Comparison of ENCODE assay signal across 22 cellular contexts in genomic region chr1:73359001-73359400, GRCh38.
"Had no signal": no experiment of that assay in that cellular context is flagged by ENCODE, and none has a peak within 500 bp of the region (broad histone marks: within the 10 kb centered on the region; RNA-seq: fewer than 3 reads in every experiment).

No MANE protein-coding gene starts in this region.

- H3K36me3 ChIP-seq: cardiac muscle cell, heart right ventricle, upper lobe of left lung, WERI-Rb-1 had no signal

- H3K4me3 Mint-ChIP-seq: activated CD8-positive, alpha-beta T cell treated with anti-CD3 and anti-CD28 coated beads, Interleukin-2, amount 10 ng/mL, durations not matched to agents 7 days and 5 days; activated naive CD8-positive, alpha-beta T cell treated with anti-CD3 and anti-CD28 coated beads, Interleukin-2, amount 50 U/mL, for 24 hours; activated T-helper 1 cell treated with anti-CD3 and anti-CD28 coated beads, Interleukin-12 subunit alpha, Interleukin-12 subunit beta, Interleukin-2, Interleukin-4 antibody, amounts not matched to agents 30 ng/mL and 10 ng/mL and 1 ng/mL, durations not matched to agents 14 hours and 24 hours and 36 hours; memory B cell; nephron progenitor cell had no signal

- H3K27ac ChIP-seq: body of pancreas, cardiac muscle cell, heart right ventricle, parathyroid adenoma, upper lobe of left lung, WERI-Rb-1 had no signal

- H3K36me3 Mint-ChIP-seq: memory B cell had no signal

- DNase-seq: activated CD4-positive, alpha-beta T cell treated with anti-CD3 and anti-CD28 coated beads, Interleukin-2, amount 50 U/mL, for 1 hour; activated CD4-positive, CD25-positive, alpha-beta regulatory T cell treated with anti-CD3 and anti-CD28 coated beads, Interleukin-2, amount 50 U/mL, for 72 hours; activated CD8-positive, alpha-beta T cell treated with anti-CD3 and anti-CD28 coated beads, Interleukin-2, amount 10 ng/mL, durations not matched to agents 7 days and 5 days; activated gamma-delta T cell; activated naive CD4-positive, alpha-beta T cell treated with anti-CD3 and anti-CD28 coated beads, Interleukin-2, amount 50 U/mL, for 16 hours; activated naive CD8-positive, alpha-beta T cell treated with anti-CD3 and anti-CD28 coated beads, Interleukin-2, amount 50 U/mL, for 24 hours; effector CD4-positive, alpha-beta T cell; heart right ventricle; islet precursor cell; left cardiac atrium; nephron progenitor cell; small intestine; stimulated activated CD4-positive, alpha-beta T cell treated with anti-CD3 and anti-CD28 coated beads, Interleukin-2, amount 100 ng/mL, for 48 hours; stimulated activated naive CD4-positive, alpha-beta T cell treated with Interleukin-2 at 50 U/mL for 16 hours; upper lobe of left lung; WERI-Rb-1 had no signal

- H2AFZ ChIP-seq: parathyroid adenoma had no signal

- H3K79me2 ChIP-seq: parathyroid adenoma had no signal

- H3K4me1 Mint-ChIP-seq: activated naive CD8-positive, alpha-beta T cell treated with anti-CD3 and anti-CD28 coated beads, Interleukin-2, amount 50 U/mL, for 24 hours; memory B cell; nephron progenitor cell had no signal

- H3K4me3 ChIP-seq: body of pancreas, cardiac muscle cell, heart right ventricle, upper lobe of left lung had no signal

- H3K9me3 Mint-ChIP-seq: nephron progenitor cell had no signal

- H3K27ac Mint-ChIP-seq: activated CD8-positive, alpha-beta T cell treated with anti-CD3 and anti-CD28 coated beads, Interleukin-2, amount 10 ng/mL, durations not matched to agents 7 days and 5 days; activated naive CD8-positive, alpha-beta T cell treated with anti-CD3 and anti-CD28 coated beads, Interleukin-2, amount 50 U/mL, for 24 hours; activated T-helper 1 cell treated with anti-CD3 and anti-CD28 coated beads, Interleukin-12 subunit alpha, Interleukin-12 subunit beta, Interleukin-2, Interleukin-4 antibody, amounts not matched to agents 30 ng/mL and 10 ng/mL and 1 ng/mL, durations not matched to agents 14 hours and 24 hours and 36 hours; memory B cell; nephron progenitor cell had no signal

- ATAC-seq: activated CD8-positive, alpha-beta T cell treated with anti-CD3 and anti-CD28 coated beads, Interleukin-2, amount 10 ng/mL, durations not matched to agents 7 days and 5 days; activated naive CD8-positive, alpha-beta T cell treated with anti-CD3 and anti-CD28 coated beads, Interleukin-2, amount 50 U/mL, for 24 hours; body of pancreas; heart right ventricle; left cardiac atrium; sciatic nerve had no signal

- H3K27me3 ChIP-seq: body of pancreas, cardiac muscle cell, heart right ventricle, upper lobe of left lung had no signal

- H3K27me3 Mint-ChIP-seq: activated naive CD8-positive, alpha-beta T cell treated with anti-CD3 and anti-CD28 coated beads, Interleukin-2, amount 50 U/mL, for 24 hours; memory B cell had no signal

- H3K4me1 ChIP-seq: body of pancreas, heart right ventricle, parathyroid adenoma, upper lobe of left lung had no signal
